ENCODE assay signal across 25 cellular contexts in genomic region chr17:72681844-72682243, GRCh38.
"Had no signal": no experiment of that assay in that cellular context is flagged by ENCODE, and none has a peak within 500 bp of the region (broad histone marks: within the 10 kb centered on the region; RNA-seq: fewer than 3 reads in every experiment).

No MANE protein-coding gene starts in this region.

- H3K9me3 Mint-ChIP-seq: natural killer cell had no signal

- H3K4me3 Mint-ChIP-seq: activated B cell treated with CpG ODN at 0.5 μM for 24 hours; activated CD4-positive, alpha-beta T cell treated with anti-CD3 and anti-CD28 coated beads for 36 hours; activated T-cell treated with anti-CD3 and anti-CD28 coated beads, Interleukin-2, amount 50 U/mL, for 24 hours; activated T-helper 17 cell treated with anti-CD3 and anti-CD28 coated beads, Interleukin-2, amount 50 U/mL, for 72 hours; brain; natural killer cell; type B pancreatic cell had no signal

- ATAC-seq: activated CD4-positive, alpha-beta T cell treated with anti-CD3 and anti-CD28 coated beads for 36 hours; activated naive CD4-positive, alpha-beta T cell treated with anti-CD3 and anti-CD28 coated beads, Interleukin-2, amount 50 U/mL, for 72 hours; activated T-helper 17 cell treated with anti-CD3 and anti-CD28 coated beads, Interleukin-2, amount 50 U/mL, for 72 hours; left ventricle myocardium superior; natural killer cell had no signal

- H3K4me1 ChIP-seq: spleen had no signal

- H3K79me2 ChIP-seq: hepatocyte had no signal

- H3K4me3 ChIP-seq: hepatocyte, prostate gland, spleen, thoracic aorta had no signal

- H3K4me2 ChIP-seq: hepatocyte had no signal

- H3K36me3 ChIP-seq: prostate gland, thoracic aorta had no signal

- H3K36me3 Mint-ChIP-seq: natural killer cell had no signal

- H3K4me1 Mint-ChIP-seq: activated B cell treated with CpG ODN at 0.5 μM for 24 hours; activated CD4-positive, alpha-beta T cell treated with anti-CD3 and anti-CD28 coated beads for 36 hours; natural killer cell had no signal

- DNase-seq: activated B cell treated with CpG ODN at 0.5 μM for 24 hours; activated CD4-positive, alpha-beta T cell treated with anti-CD3 and anti-CD28 coated beads for 36 hours; activated CD4-positive, alpha-beta T cell treated with anti-CD3 and anti-CD28 coated beads, Interleukin-2, amount 50 U/mL, for 4 hours; activated CD8-positive, alpha-beta memory T cell treated with anti-CD3 and anti-CD28 coated beads for 24 hours; activated CD8-positive, alpha-beta memory T cell treated with anti-CD3 and anti-CD28 coated beads, Interleukin-2, amount 50 U/mL, for 4 hours; activated T-cell treated with anti-CD3 and anti-CD28 coated beads, Interleukin-2, amount 50 U/mL, for 24 hours; aorta; caudate nucleus; effector memory CD4-positive, alpha-beta T cell; foreskin melanocyte; glutamatergic neuron; left ventricle myocardium superior; mammary epithelial cell; midbrain; natural killer cell; spleen; stimulated activated CD4-positive, alpha-beta T cell treated with anti-CD3 and anti-CD28 coated beads, Interleukin-4, amount 100 ng/mL, for 1 hour; stimulated activated naive CD4-positive, alpha-beta T cell treated with Interleukin-2 at 50 U/mL for 16 hours had no signal

- H2AFZ ChIP-seq: hepatocyte had no signal

- H3K27ac Mint-ChIP-seq: activated B cell treated with CpG ODN at 0.5 μM for 24 hours; activated CD4-positive, alpha-beta T cell treated with anti-CD3 and anti-CD28 coated beads for 36 hours; activated naive CD4-positive, alpha-beta T cell treated with anti-CD3 and anti-CD28 coated beads, Interleukin-2, amount 50 U/mL, for 72 hours; activated T-cell treated with anti-CD3 and anti-CD28 coated beads, Interleukin-2, amount 50 U/mL, for 24 hours; activated T-helper 17 cell treated with anti-CD3 and anti-CD28 coated beads, Interleukin-2, amount 50 U/mL, for 72 hours; brain; natural killer cell; type B pancreatic cell had no signal

- H3K9me3 ChIP-seq: prostate gland, spleen, thoracic aorta had no signal

- H3K27ac ChIP-seq: hepatocyte, prostate gland, spleen, thoracic aorta had no signal

- H3K27me3 Mint-ChIP-seq: activated B cell treated with CpG ODN at 0.5 μM for 24 hours; activated CD4-positive, alpha-beta T cell treated with anti-CD3 and anti-CD28 coated beads for 36 hours; activated T-cell treated with anti-CD3 and anti-CD28 coated beads, Interleukin-2, amount 50 U/mL, for 24 hours; activated T-helper 17 cell treated with anti-CD3 and anti-CD28 coated beads, Interleukin-2, amount 50 U/mL, for 72 hours; type B pancreatic cell had no signal

- H3K27me3 ChIP-seq: hepatocyte, spleen had no signal
